23 cellular contexts compared by ENCODE assay signal in genomic region chr1:10267319-10267718, GRCh38. TPM values are rescaled to one million over a fixed set of nuclear protein-coding genes. Genes with fewer than 3 reads are reported as not detected.
DNase-seq lines count a peak whose midpoint lies in the region; ATAC-seq, FAIRE-seq and TF ChIP-seq lines count a peak whose summit lies in the region.
"Had no signal": no experiment of that assay in that cellular context is flagged by ENCODE, and none has a peak within 500 bp of the region (broad histone marks: within the 10 kb centered on the region; RNA-seq: fewer than 3 reads in every experiment).

No MANE protein-coding gene starts in this region.

- H3K27ac Mint-ChIP-seq in H9 = peak overlapping the region in 2 of 3 experiments; percentile 29 to 79; a peak in 2 of 7 replicates
- no peak overlapping the region for H3K27ac Mint-ChIP-seq in astrocyte (ENCODE audit: unreplicated experiment)
- H3K27ac Mint-ChIP-seq: activated CD4-positive, alpha-beta T cell treated with anti-CD3 and anti-CD28 coated beads, Interleukin-2, amount 10 ng/mL, durations not matched to agents 7 days and 5 days; naive thymus-derived CD4-positive, alpha-beta T cell had no signal

- no peak overlapping the region for H2BK5ac ChIP-seq in H9 (ENCODE audit: insufficient read length, low read length)

- H2BK120ac ChIP-seq in H9 (ENCODE audit: low read depth, low read length, poor library complexity, severe bottlenecking) = no peak overlapping the region

- no peaks in the 10 kb centered on the region for H4K20me1 ChIP-seq in H9 (ENCODE audit: control insufficient read depth, insufficient read depth, insufficient read length)
- H4K20me1 ChIP-seq in astrocyte (ENCODE audit: insufficient read depth, low read length) = peaks cover 3% of the 10 kb centered on the region
- H4K20me1 ChIP-seq in PC-9 (ENCODE audit: insufficient read depth) = no peaks in the 10 kb centered on the region

- H4K5ac ChIP-seq in H9 (ENCODE audit: insufficient read length, low read depth, low read length) = no peak overlapping the region

- H3K36me3 Mint-ChIP-seq in H9 (ENCODE audit: insufficient read depth in 1 of 3, low read depth in 3 of 3) (peaks cover 16 to 65% (median 59%) of the 10 kb centered on the region in 3 experiments; a peak in 6 of 7 replicates), astrocyte (ENCODE audit: low read depth, unreplicated experiment) (peaks cover 9% of the 10 kb centered on the region)

- POLR2A ChIA-PET in PC-9 (lab: Charles Lee; ENCODE audit: unreplicated experiment) = no interaction called here

- TF ChIP-seq POLR2A in esophagus squamous epithelium (IDR thresholded peaks at IDR 0.05) = no peak

- H3K4me1 ChIP-seq in H9 (ENCODE audit: insufficient read depth, low read length) = no peaks in the 10 kb centered on the region
- H3K4me1 ChIP-seq in astrocyte (ENCODE audit: insufficient read depth, low read length) = no peaks in the 10 kb centered on the region
- peaks cover 0 to 4% (median 0%) of the 10 kb centered on the region in 3 donors for H3K4me1 ChIP-seq in esophagus squamous epithelium
- peaks cover 12% of the 10 kb centered on the region for H3K4me1 ChIP-seq in mucosa of descending colon (ENCODE audit: low read depth)
- H3K4me1 ChIP-seq in PC-9 (replicated peaks; ENCODE audit: insufficient read depth) = 0 out of 2 replicates have a peak, but pooled peaks cover 6% of the 10 kb centered on the region
- H3K4me1 ChIP-seq: colonic mucosa had no signal

- WGBS in H9 (ENCODE audit: extremely low coverage, insufficient read length, low lambda C conversion rate) = no CpG with 5 or more reads among the region's 5 CpGs
- 93% methylated on average over 5 of the region's 5 CpGs for WGBS in esophagus squamous epithelium, 2 donors

- no peak overlapping the region for H3K4ac ChIP-seq in H9 (ENCODE audit: low read depth, low read length)

- H3K4me3 ChIP-seq in astrocyte (ENCODE audit: insufficient read depth, low read depth, low read length) (no peak overlapping the region), esophagus squamous epithelium (no peak overlapping the region), mucosa of descending colon (no peak overlapping the region), PC-9 (no peak overlapping the region)
- H3K4me3 ChIP-seq: colonic mucosa, gastroesophageal sphincter, GM12878 had no signal

- no peak for TF ChIP-seq CTCF in H9 (conservative IDR thresholded peaks at IDR 0.05)
- no peak for TF ChIP-seq CTCF in astrocyte (IDR thresholded peaks at IDR 0.05; ENCODE audit: insufficient read depth, low read depth, low read length)
- no peak for TF ChIP-seq CTCF in esophagus squamous epithelium (IDR thresholded peaks at IDR 0.05)
- no peak for TF ChIP-seq CTCF in mucosa of descending colon (IDR thresholded peaks at IDR 0.05)
- TF ChIP-seq CTCF in PC-9 (conservative IDR thresholded peaks at IDR 0.05) = no peak

- no peak overlapping the region for H3K27ac ChIP-seq in H9 (ENCODE audit: insufficient read length, low read depth, low read length)
- H3K27ac ChIP-seq in astrocyte (ENCODE audit: low read depth, low read length) = no peak overlapping the region
- no peak overlapping the region for H3K27ac ChIP-seq in esophagus squamous epithelium
- H3K27ac ChIP-seq in PC-9 = no peak overlapping the region
- H3K27ac ChIP-seq: colonic mucosa, RWPE1, WERI-Rb-1 had no signal

- H3K4me3 Mint-ChIP-seq in H9 (no peak overlapping the region), astrocyte (ENCODE audit: unreplicated experiment) (no peak overlapping the region)
- H3K4me3 Mint-ChIP-seq: activated CD4-positive, alpha-beta T cell treated with anti-CD3 and anti-CD28 coated beads, Interleukin-2, amount 10 ng/mL, durations not matched to agents 7 days and 5 days; CD8-positive, alpha-beta memory T cell; naive thymus-derived CD4-positive, alpha-beta T cell had no signal

- H3K9me3 Mint-ChIP-seq in H9 (no peaks in the 10 kb centered on the region), astrocyte (ENCODE audit: unreplicated experiment) (no peaks in the 10 kb centered on the region)
- H3K9me3 Mint-ChIP-seq: activated CD4-positive, alpha-beta T cell treated with anti-CD3 and anti-CD28 coated beads, Interleukin-2, amount 10 ng/mL, durations not matched to agents 7 days and 5 days; activated naive CD4-positive, alpha-beta T cell treated with anti-CD3 and anti-CD28 coated beads, Interleukin-2, amount 50 U/mL, for 72 hours; CD8-positive, alpha-beta memory T cell; naive thymus-derived CD4-positive, alpha-beta T cell had no signal

- H3K9me2 ChIP-seq in PC-9 (ENCODE audit: insufficient read depth) = no peaks in the 10 kb centered on the region

- H3K9ac ChIP-seq in H9 (ENCODE audit: extremely low read depth, insufficient read length, low read length) (no peak overlapping the region), astrocyte (ENCODE audit: low read length) (no peak overlapping the region)

- H2BK15ac ChIP-seq in H9 (ENCODE audit: low read depth, low read length) = no peak overlapping the region

- peaks cover 32% of the 10 kb centered on the region for H3K36me3 ChIP-seq in astrocyte (ENCODE audit: insufficient read depth, low read length)
- peaks cover 4 to 90% (median 6%) of the 10 kb centered on the region in 3 donors for H3K36me3 ChIP-seq in esophagus squamous epithelium
- H3K36me3 ChIP-seq in mucosa of descending colon (ENCODE audit: low read depth) = no peaks in the 10 kb centered on the region
- H3K36me3 ChIP-seq in PC-9 (ENCODE audit: low read depth) = no peaks in the 10 kb centered on the region
- H3K36me3 ChIP-seq: colonic mucosa had no signal

- H3K27me3 ChIP-seq in H9 (ENCODE audit: insufficient read depth, low read length) (no peaks in the 10 kb centered on the region), astrocyte (ENCODE audit: insufficient read depth, low read length) (no peaks in the 10 kb centered on the region), esophagus squamous epithelium (no peaks in the 10 kb centered on the region), PC-9 (ENCODE audit: insufficient read depth, low read depth) (no peaks in the 10 kb centered on the region)
- H3K27me3 ChIP-seq: colonic mucosa, gastroesophageal sphincter had no signal

- BruUV-seq in PC-9 (replicated peaks; lab: Mats Ljungman, UMichigan) = no TSS peak

- no peak for FAIRE-seq in astrocyte (lab: Jason Lieb, UNC)
- FAIRE-seq: endothelial cell of umbilical vein, GM12878 had no signal

- no peak for ATAC-seq in mucosa of descending colon
- ATAC-seq: activated naive CD4-positive, alpha-beta T cell treated with anti-CD3 and anti-CD28 coated beads, Interleukin-2, amount 50 U/mL, for 72 hours; gastroesophageal sphincter; GM12878; naive thymus-derived CD4-positive, alpha-beta T cell had no signal

- intact Hi-C loops in esophagus squamous epithelium (cut with DNase I) = no loop called here
- intact Hi-C loops in mucosa of descending colon (cut with DNase I, micrococcal nuclease) = no loop called here
- intact Hi-C loops in PC-9 (cut with micrococcal nuclease; ENCODE audit: unreplicated experiment) = no loop called here

- H4K91ac ChIP-seq in H9 (ENCODE audit: insufficient read length, low read depth, low read length) = no peak overlapping the region

- no peaks in the 10 kb centered on the region for H3K79me1 ChIP-seq in H9 (ENCODE audit: insufficient read depth, low read depth, low read length, poor library complexity, severe bottlenecking)

- DNase-seq in H9 (no peak), astrocyte (ENCODE audit: low read depth) (peak; percentile 69), fibroblast of gingiva (ENCODE audit: low read depth) (peak; percentile 2), medulla oblongata (ENCODE audit: extremely low spot score) (peak; percentile 56), esophagus squamous epithelium (lab: John Stamatoyannopoulos, UW) (no peak), mucosa of descending colon (no peak), PC-9 (no peak)
- DNase-seq in activated CD4-positive, alpha-beta T cell treated with anti-CD3 and anti-CD28 coated beads, Interleukin-2, amount 50 U/mL, for 1 hour = no peak
- DNase-seq: activated CD4-positive, alpha-beta T cell treated with anti-CD3 and anti-CD28 coated beads, Interleukin-2, amount 10 ng/mL, durations not matched to agents 7 days and 5 days; aorta; CD8-positive, alpha-beta memory T cell; colonic mucosa; DMS53; naive thymus-derived CD4-positive, alpha-beta T cell; NCI-H1436; NCI-H526; trophoblast cell; WERI-Rb-1 had no signal

- CTCF ChIA-PET in PC-9 (lab: Charles Lee) = no interaction called here

- no peak overlapping the region for H2BK12ac ChIP-seq in H9 (ENCODE audit: insufficient read length, low read depth, low read length)

- H3F3A ChIP-seq in PC-9 (ENCODE audit: insufficient read depth, low read depth) = no peaks in the 10 kb centered on the region

- H3K14ac ChIP-seq in H9 (ENCODE audit: insufficient read depth, low read length) = no peak overlapping the region

- H3K4me2 ChIP-seq in H9 (ENCODE audit: insufficient read depth, insufficient read length, low read length) (no peak overlapping the region), astrocyte (ENCODE audit: low read length) (no peak overlapping the region), PC-9 (no peak overlapping the region)

- no peaks in the 10 kb centered on the region for H3K79me2 ChIP-seq in H9 (ENCODE audit: insufficient read depth, low read length)
- peaks cover 12% of the 10 kb centered on the region for H3K79me2 ChIP-seq in astrocyte (ENCODE audit: insufficient read depth, low read length)
- no peaks in the 10 kb centered on the region for H3K79me2 ChIP-seq in PC-9 (ENCODE audit: low read depth)

- no peak overlapping the region for H3T11ph ChIP-seq in H9 (ENCODE audit: low read length)

- H3K27me3 Mint-ChIP-seq in H9 (ENCODE audit: low read depth) = no peaks in the 10 kb centered on the region
- no peaks in the 10 kb centered on the region for H3K27me3 Mint-ChIP-seq in astrocyte (ENCODE audit: low read depth, unreplicated experiment)
- H3K27me3 Mint-ChIP-seq: activated CD4-positive, alpha-beta T cell treated with anti-CD3 and anti-CD28 coated beads, Interleukin-2, amount 10 ng/mL, durations not matched to agents 7 days and 5 days; CD8-positive, alpha-beta memory T cell; naive thymus-derived CD4-positive, alpha-beta T cell had no signal

- no peak overlapping the region for H4K8ac ChIP-seq in H9 (replicated peaks; ENCODE audit: insufficient read length, low read depth, low read length)

- H3K23me2 ChIP-seq in H9 (ENCODE audit: insufficient read length, low read depth, low read length, poor library complexity, severe bottlenecking) = no peaks in the 10 kb centered on the region

- H2BK20ac ChIP-seq in H9 (ENCODE audit: low read depth, low read length, poor library complexity, severe bottlenecking) = no peak overlapping the region

- no peak overlapping the region for H2AK5ac ChIP-seq in H9 (ENCODE audit: insufficient read length, low read length)

- no peak overlapping the region for H3K23ac ChIP-seq in H9 (ENCODE audit: insufficient read length, low read depth, low read length)

- H3K56ac ChIP-seq in H9 (ENCODE audit: insufficient read length, low read depth, low read length) = no peak overlapping the region

- H2AFZ ChIP-seq in H9 (ENCODE audit: low read length) (no peak overlapping the region), astrocyte (ENCODE audit: low read depth, low read length) (no peak overlapping the region), PC-9 (no peak overlapping the region)

- no peaks in the 10 kb centered on the region for H3K9me3 ChIP-seq in H9 (ENCODE audit: control insufficient read depth, low read depth, low read length)
- no peaks in the 10 kb centered on the region for H3K9me3 ChIP-seq in astrocyte (ENCODE audit: insufficient read depth, low read depth, low read length)
- no peaks in the 10 kb centered on the region for H3K9me3 ChIP-seq in esophagus squamous epithelium
- H3K9me3 ChIP-seq in mucosa of descending colon = no peaks in the 10 kb centered on the region
- H3K9me3 ChIP-seq in PC-9 (ENCODE audit: insufficient read depth, low read depth) = no peaks in the 10 kb centered on the region
- H3K9me3 ChIP-seq: colonic mucosa, gastroesophageal sphincter had no signal

- no peaks in the 10 kb centered on the region for H3K4me1 Mint-ChIP-seq in H9
- H3K4me1 Mint-ChIP-seq in astrocyte (ENCODE audit: low read depth, unreplicated experiment) = peaks cover 6% of the 10 kb centered on the region
- H3K4me1 Mint-ChIP-seq: CD8-positive, alpha-beta memory T cell had no signal

- H3K18ac ChIP-seq in H9 (ENCODE audit: insufficient read length, low read depth, low read length) = no peak overlapping the region

RNA-seq across cellular contexts. Expression of gene KIF1B, which starts 56.9 kb away (rescaled TPM):
- total RNA-seq in H9 (2021) (55.3 and 57.7 TPM in 2 replicates), astrocyte (74.6 and 75.9 TPM in 2 replicates), esophagus squamous epithelium (10 to 100 TPM; 27.1 to 40.6 (median 38.1) TPM), mucosa of descending colon (10 to 100 TPM; 35.6 to 62.2 (median 48.0) TPM), PC-9 (2021) (20.6 and 22.7 TPM in 2 replicates)

Comparison
In these comparisons a context has a peak if more than half of its experiments do, and no peak if none do; other contexts are left out.
1. DNase-seq: peak in astrocyte (single experiment), fibroblast of gingiva (single experiment) and medulla oblongata (single experiment); none in H9 (single experiment), esophagus squamous epithelium (single experiment), activated CD4-positive, alpha-beta T cell treated with anti-CD3 and anti-CD28 coated beads, Interleukin-2, amount 50 U/mL, for 1 hour (single experiment), mucosa of descending colon (0 of 3) and PC-9 (0 of 2).